Comparison of ENCODE assay signal across 1 cellular context in the genomic region with DNA sequence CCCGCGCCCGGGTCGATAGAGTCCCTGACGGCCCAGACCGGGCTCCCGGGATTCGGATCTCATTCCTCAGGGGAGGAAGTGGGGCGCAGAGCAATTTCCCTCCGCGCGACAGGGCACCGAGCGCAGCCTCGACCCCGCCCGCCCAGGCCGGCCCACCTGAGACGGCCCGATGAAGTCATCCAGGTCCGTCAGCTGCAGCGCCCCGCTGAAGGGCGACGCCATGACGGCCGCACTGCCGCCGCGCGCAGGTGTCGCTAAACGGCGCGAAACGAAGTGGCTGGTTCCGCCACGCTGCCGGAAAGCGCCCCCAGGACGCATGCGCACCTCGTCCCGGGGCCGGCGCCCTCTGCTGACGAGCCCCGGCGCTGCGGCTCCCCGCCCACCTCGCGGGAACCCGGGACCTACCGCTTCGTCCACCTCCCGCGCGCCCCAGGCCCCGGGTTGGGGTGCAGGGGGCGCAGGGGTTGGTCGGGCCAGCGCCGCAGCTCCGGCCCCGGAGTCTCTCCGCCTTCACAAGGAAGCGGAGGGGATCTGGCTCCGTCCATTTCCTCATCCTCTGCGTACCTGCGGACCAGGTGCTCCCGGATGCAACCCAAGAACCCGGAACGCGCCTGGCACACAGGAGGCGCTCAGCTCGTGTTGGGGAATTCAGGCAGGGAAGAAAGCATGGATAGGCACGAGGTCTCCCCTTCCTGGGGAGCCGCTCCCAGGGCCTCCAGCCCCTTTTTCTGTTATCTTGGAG.
A peak's percentile ranks its signal among the peaks of the same experiment; 100 is the strongest.
TF ChIP-seq lines count a peak whose summit lies in the region.

A gene (minus strand): TSS at position 234 of the 742 bp plus-strand sequence. CDS start 12 bp downstream, at position 222.

TF ChIP-seq in HEK293, 187 proteins besides CTCF, POLR2A, EP300 and RAD21 (continued from another document):
- TF ChIP-seq ZNF624 (tag by site-specific recombination; IDR thresholded peaks at IDR 0.05) (no peak), ZNF571 (tag by site-specific recombination; IDR thresholded peaks at IDR 0.05) (no peak), ZNF501 (tag by site-specific recombination; IDR thresholded peaks at IDR 0.05) (no peak; the same call in 1 of the 2 replicates), ZFP3 (tag by site-specific recombination; IDR thresholded peaks at IDR 0.05; ENCODE audit: low read depth) (no peak), ZNF561 (tag by site-specific recombination; IDR thresholded peaks at IDR 0.05; ENCODE audit: borderline replicate concordance) (0 out of 2 replicates have a peak, but pooled peaks have one; percentile 19), ZNF654 (tag by site-specific recombination; IDR thresholded peaks at IDR 0.05; ENCODE audit: low read depth) (0 out of 2 replicates have a peak, but pooled peaks have one; percentile 4), TRIM28 (IDR thresholded peaks at IDR 0.05; ENCODE audit: borderline replicate concordance, low read length) (no peak), ZNF394 (tag by site-specific recombination; IDR thresholded peaks at IDR 0.05; ENCODE audit: borderline replicate concordance) (peak; percentile 50; the same call in 1 of the 2 replicates), ZNF544 (tag by site-specific recombination; IDR thresholded peaks at IDR 0.05) (no peak), ZNF266 (tag by site-specific recombination; IDR thresholded peaks at IDR 0.05; ENCODE audit: low read depth) (no peak), SCRT1 (tag by site-specific recombination; IDR thresholded peaks at IDR 0.05; ENCODE audit: borderline replicate concordance) (no peak), ZNF426 (tag by site-specific recombination; IDR thresholded peaks at IDR 0.05) (no peak), ZNF10 (tag by site-specific recombination; IDR thresholded peaks at IDR 0.05) (peak; percentile 73), KLF7 (tag by site-specific recombination; IDR thresholded peaks at IDR 0.05; ENCODE audit: borderline replicate concordance) (no peak), ZNF560 (tag by site-specific recombination; IDR thresholded peaks at IDR 0.05; ENCODE audit: borderline replicate concordance) (no peak), ZFP41 (tag by site-specific recombination; IDR thresholded peaks at IDR 0.05; ENCODE audit: borderline replicate concordance) (no peak), ZNF843 (tag by site-specific recombination; IDR thresholded peaks at IDR 0.05) (peak; percentile 40; the same call in 1 of the 2 replicates), YY2 (tag by site-specific recombination; IDR thresholded peaks at IDR 0.05) (peak; percentile 99), ZNF510 (tag by site-specific recombination; IDR thresholded peaks at IDR 0.05; ENCODE audit: insufficient replicate concordance) (no peak), ZNF433 (tag by site-specific recombination; IDR thresholded peaks at IDR 0.05; ENCODE audit: low read depth) (no peak), ZNF2 (tag by site-specific recombination; IDR thresholded peaks at IDR 0.05) (0 out of 2 replicates have a peak, but pooled peaks have one; percentile 27), ZNF311 (tag by site-specific recombination; IDR thresholded peaks at IDR 0.05; ENCODE audit: borderline replicate concordance) (no peak), ZNF530 (tag by site-specific recombination; IDR thresholded peaks at IDR 0.05; ENCODE audit: low read depth) (no peak), YY1 (tag by site-specific recombination; IDR thresholded peaks at IDR 0.05) (peak; percentile 98)
- TF ChIP-seq, protein P1, sequence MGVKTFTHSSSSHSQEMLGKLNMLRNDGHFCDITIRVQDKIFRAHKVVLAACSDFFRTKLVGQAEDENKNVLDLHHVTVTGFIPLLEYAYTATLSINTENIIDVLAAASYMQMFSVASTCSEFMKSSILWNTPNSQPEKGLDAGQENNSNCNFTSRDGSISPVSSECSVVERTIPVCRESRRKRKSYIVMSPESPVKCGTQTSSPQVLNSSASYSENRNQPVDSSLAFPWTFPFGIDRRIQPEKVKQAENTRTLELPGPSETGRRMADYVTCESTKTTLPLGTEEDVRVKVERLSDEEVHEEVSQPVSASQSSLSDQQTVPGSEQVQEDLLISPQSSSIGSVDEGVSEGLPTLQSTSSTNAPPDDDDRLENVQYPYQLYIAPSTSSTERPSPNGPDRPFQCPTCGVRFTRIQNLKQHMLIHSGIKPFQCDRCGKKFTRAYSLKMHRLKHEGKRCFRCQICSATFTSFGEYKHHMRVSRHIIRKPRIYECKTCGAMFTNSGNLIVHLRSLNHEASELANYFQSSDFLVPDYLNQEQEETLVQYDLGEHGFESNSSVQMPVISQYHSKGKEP (tag by site-specific recombination; IDR thresholded peaks at IDR 0.05) = peak; percentile 71
- TF ChIP-seq, protein P2, sequence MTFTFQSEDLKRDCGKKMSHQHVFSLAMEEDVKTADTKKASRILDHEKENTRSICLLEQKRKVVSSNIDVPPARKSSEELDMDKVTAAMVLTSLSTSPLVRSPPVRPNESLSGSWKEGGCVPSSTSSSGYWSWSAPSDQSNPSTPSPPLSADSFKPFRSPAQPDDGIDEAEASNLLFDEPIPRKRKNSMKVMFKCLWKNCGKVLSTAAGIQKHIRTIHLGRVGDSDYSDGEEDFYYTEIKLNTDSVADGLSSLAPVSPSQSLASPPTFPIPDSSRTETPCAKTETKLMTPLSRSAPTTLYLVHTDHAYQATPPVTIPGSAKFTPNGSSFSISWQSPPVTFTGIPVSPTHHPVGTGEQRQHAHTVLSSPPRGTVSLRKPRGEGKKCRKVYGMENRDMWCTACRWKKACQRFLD (tag by site-specific recombination; IDR thresholded peaks at IDR 0.05) = no peak
- TF ChIP-seq, protein P3, sequence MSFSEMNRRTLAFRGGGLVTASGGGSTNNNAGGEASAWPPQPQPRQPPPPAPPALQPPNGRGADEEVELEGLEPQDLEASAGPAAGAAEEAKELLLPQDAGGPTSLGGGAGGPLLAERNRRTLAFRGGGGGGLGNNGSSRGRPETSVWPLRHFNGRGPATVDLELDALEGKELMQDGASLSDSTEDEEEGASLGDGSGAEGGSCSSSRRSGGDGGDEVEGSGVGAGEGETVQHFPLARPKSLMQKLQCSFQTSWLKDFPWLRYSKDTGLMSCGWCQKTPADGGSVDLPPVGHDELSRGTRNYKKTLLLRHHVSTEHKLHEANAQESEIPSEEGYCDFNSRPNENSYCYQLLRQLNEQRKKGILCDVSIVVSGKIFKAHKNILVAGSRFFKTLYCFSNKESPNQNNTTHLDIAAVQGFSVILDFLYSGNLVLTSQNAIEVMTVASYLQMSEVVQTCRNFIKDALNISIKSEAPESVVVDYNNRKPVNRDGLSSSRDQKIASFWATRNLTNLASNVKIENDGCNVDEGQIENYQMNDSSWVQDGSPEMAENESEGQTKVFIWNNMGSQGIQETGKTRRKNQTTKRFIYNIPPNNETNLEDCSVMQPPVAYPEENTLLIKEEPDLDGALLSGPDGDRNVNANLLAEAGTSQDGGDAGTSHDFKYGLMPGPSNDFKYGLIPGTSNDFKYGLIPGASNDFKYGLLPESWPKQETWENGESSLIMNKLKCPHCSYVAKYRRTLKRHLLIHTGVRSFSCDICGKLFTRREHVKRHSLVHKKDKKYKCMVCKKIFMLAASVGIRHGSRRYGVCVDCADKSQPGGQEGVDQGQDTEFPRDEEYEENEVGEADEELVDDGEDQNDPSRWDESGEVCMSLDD (tag by site-specific recombination; IDR thresholded peaks at IDR 0.05) = peak; percentile 66
- TF ChIP-seq, protein P4, sequence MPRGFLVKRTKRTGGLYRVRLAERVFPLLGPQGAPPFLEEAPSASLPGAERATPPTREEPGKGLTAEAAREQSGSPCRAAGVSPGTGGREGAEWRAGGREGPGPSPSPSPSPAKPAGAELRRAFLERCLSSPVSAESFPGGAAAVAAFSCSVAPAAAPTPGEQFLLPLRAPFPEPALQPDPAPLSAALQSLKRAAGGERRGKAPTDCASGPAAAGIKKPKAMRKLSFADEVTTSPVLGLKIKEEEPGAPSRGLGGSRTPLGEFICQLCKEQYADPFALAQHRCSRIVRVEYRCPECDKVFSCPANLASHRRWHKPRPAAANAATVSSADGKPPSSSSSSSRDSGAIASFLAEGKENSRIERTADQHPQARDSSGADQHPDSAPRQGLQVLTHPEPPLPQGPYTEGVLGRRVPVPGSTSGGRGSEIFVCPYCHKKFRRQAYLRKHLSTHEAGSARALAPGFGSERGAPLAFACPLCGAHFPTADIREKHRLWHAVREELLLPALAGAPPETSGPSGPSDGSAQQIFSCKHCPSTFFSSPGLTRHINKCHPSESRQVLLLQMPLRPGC (tag by site-specific recombination; IDR thresholded peaks at IDR 0.05) = peak; percentile 72
- TF ChIP-seq, protein P5, sequence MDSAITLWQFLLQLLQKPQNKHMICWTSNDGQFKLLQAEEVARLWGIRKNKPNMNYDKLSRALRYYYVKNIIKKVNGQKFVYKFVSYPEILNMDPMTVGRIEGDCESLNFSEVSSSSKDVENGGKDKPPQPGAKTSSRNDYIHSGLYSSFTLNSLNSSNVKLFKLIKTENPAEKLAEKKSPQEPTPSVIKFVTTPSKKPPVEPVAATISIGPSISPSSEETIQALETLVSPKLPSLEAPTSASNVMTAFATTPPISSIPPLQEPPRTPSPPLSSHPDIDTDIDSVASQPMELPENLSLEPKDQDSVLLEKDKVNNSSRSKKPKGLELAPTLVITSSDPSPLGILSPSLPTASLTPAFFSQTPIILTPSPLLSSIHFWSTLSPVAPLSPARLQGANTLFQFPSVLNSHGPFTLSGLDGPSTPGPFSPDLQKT (IDR thresholded peaks at IDR 0.05; ENCODE audit: borderline replicate concordance, low read depth, low read length) = no peak
